In genomic region chr11:104333977-104334376, GRCh38 we compare ENCODE assay signal across 10 cellular contexts.
DNase-seq lines count a peak whose midpoint lies in the region; ATAC-seq and TF ChIP-seq lines count a peak whose summit lies in the region.
"Had no signal": no experiment of that assay in that cellular context is flagged by ENCODE, and none has a peak within 500 bp of the region (broad histone marks: within the 10 kb centered on the region; RNA-seq: fewer than 3 reads in every experiment).

No MANE protein-coding gene starts in this region.

- TF ChIP-seq POLR2A in NB4 (IDR thresholded peaks at IDR 0.05; ENCODE audit: extremely low read depth, insufficient read length), result no peak

- H3K4me3 ChIP-seq in NB4 (ENCODE audit: low read depth, low read length), result no peak overlapping the region
- H3K4me3 ChIP-seq: lung had no signal

- DNase-seq in NB4 (ENCODE audit: low read depth) (peak; percentile 46), germinal center (ENCODE audit: low spot score) (peak; percentile 5), activated T-cell treated with anti-CD3 and anti-CD28 coated beads for 4 hours (no peak), NCI-H510A treated with DMSO at 0.1 percent for 48 hours (lab: John Stamatoyannopoulos, UW) (no peak)
- no peak for DNase-seq in stimulated activated naive CD4-positive, alpha-beta T cell (lab: John Stamatoyannopoulos, UW)
- DNase-seq: amygdala had no signal

- ATAC-seq in GM21723 (IDR thresholded peaks at IDR 0.05; ENCODE audit: unreplicated experiment) (peak; percentile 80), HG02763 (IDR thresholded peaks at IDR 0.05; ENCODE audit: unreplicated experiment) (no peak)

- peak; percentile 65 for TF ChIP-seq CTCF in GM12872 (IDR thresholded peaks at IDR 0.05; ENCODE audit: insufficient read depth, low read depth, low read length)
- TF ChIP-seq CTCF in NB4 (IDR thresholded peaks at IDR 0.05; ENCODE audit: low read depth, low read length), result peak; percentile 29

Comparison
In these comparisons a context has a peak if more than half of its experiments do, and no peak if none do; other contexts are left out.
1. DNase-seq: peak in NB4 (single experiment) and germinal center (single experiment); none in stimulated activated naive CD4-positive, alpha-beta T cell (0 of 6), activated T-cell treated with anti-CD3 and anti-CD28 coated beads for 4 hours (single experiment) and NCI-H510A treated with DMSO at 0.1 percent for 48 hours (single experiment).